8 cellular contexts compared by ENCODE assay signal in genomic region chr9:106860731-106861584, GRCh38. TPM values are rescaled to one million over a fixed set of nuclear protein-coding genes. Genes with fewer than 3 reads are reported as not detected.
DNase-seq lines count a peak whose midpoint lies in the region; ATAC-seq and TF ChIP-seq lines count a peak whose summit lies in the region.

No MANE protein-coding gene starts in this region.

- no peaks in the 10 kb centered on the region for H4K20me1 ChIP-seq in neural cell (ENCODE audit: insufficient read depth)

- TF ChIP-seq CTCF in Panc1 (IDR thresholded peaks at IDR 0.05) (no peak), neural cell (IDR thresholded peaks at IDR 0.05; ENCODE audit: poor library complexity, severe bottlenecking) (no peak)

- peak overlapping the region; percentile 78 for H3K4me2 ChIP-seq in neural cell (ENCODE audit: low read length)

- POLR2A ChIA-PET in Panc1 (lab: Charles Lee), result no interaction called here

- H3K36me3 ChIP-seq in Panc1 (ENCODE audit: control insufficient read depth, insufficient read depth, low read length) (peaks cover 2% of the 10 kb centered on the region; the same call in 1 of the 2 replicates), neural cell (ENCODE audit: insufficient read depth, low read length) (no peaks in the 10 kb centered on the region)

- H3K79me2 ChIP-seq in neural cell (replicated peaks; ENCODE audit: insufficient read depth, low read length), result peaks cover 26% of the 10 kb centered on the region

- DNase-seq in GM03348 (ENCODE audit: low spot score) (peak; percentile 65), Panc1 (ENCODE audit: low read depth, low spot score) (no peak), fibroblast of peridontal ligament (ENCODE audit: extremely low read depth) (peak; percentile 34), HPDE6-E6E7 (ENCODE audit: extremely low spot score) (no peak), cerebellar cortex (ENCODE audit: low spot score) (no peak)

- TF ChIP-seq EP300 in neural cell (conservative IDR thresholded peaks at IDR 0.05; ENCODE audit: poor library complexity, severe bottlenecking), result peak; percentile 13

- in situ Hi-C loops in Panc1 (cut with HindIII; ENCODE audit: low pct_unique_long_range_greater_than_20kb, low sequenced_read_pairs), result no loop called here

- peaks cover 20% of the 10 kb centered on the region for H3F3A ChIP-seq in neural cell (ENCODE audit: insufficient read depth, low read length, poor library complexity, severe bottlenecking)

- H3K27ac ChIP-seq in Panc1 (ENCODE audit: low read length) (peak overlapping the region; percentile 86), neural cell (ENCODE audit: low read length) (peak overlapping the region; percentile 94)

- H3K4me3 ChIP-seq in Panc1 (ENCODE audit: low read depth in 2 of 2, low read length in 2 of 2) (peak overlapping the region; percentile 82 to 90), neural cell (ENCODE audit: low read length) (peak overlapping the region; percentile 85)

- intact Hi-C loops in Panc1 (cut with micrococcal nuclease; ENCODE audit: unreplicated experiment), result loop anchor here (10.0 kb wide), 1 partner anchor 314 kb away; no protein-coding TSS in a partner anchor

- ATAC-seq in Panc1 (peak; percentile 25; the same call in 1 of the 2 replicates), GM21619 (IDR thresholded peaks at IDR 0.05; ENCODE audit: unreplicated experiment) (no peak), HG03175 (IDR thresholded peaks at IDR 0.05; ENCODE audit: unreplicated experiment) (no peak)

- H2AFZ ChIP-seq in neural cell (ENCODE audit: low read depth, low read length), result peak overlapping the region; percentile 54

- no peaks in the 10 kb centered on the region for H3K9me2 ChIP-seq in neural cell (ENCODE audit: insufficient read depth, low read length)

- H3K9ac ChIP-seq in neural cell (ENCODE audit: low read length), result peak overlapping the region; percentile 89

- CTCF ChIA-PET in Panc1 (lab: Charles Lee), result no interaction called here

- no peaks in the 10 kb centered on the region for H3K27me3 ChIP-seq in Panc1 (ENCODE audit: control insufficient read depth, insufficient read depth, low read length)
- H3K27me3 ChIP-seq in neural cell (ENCODE audit: insufficient read depth, low read depth, low read length), result peaks cover 12% of the 10 kb centered on the region

- peak; percentile 17 for TF ChIP-seq RAD21 in neural cell (conservative IDR thresholded peaks at IDR 0.05)

- H3K9me3 ChIP-seq in Panc1 (ENCODE audit: control insufficient read depth, insufficient read depth, low read depth, low read length) (no peaks in the 10 kb centered on the region), neural cell (ENCODE audit: low read length) (no peaks in the 10 kb centered on the region)

- BruUV-seq in Panc1 (replicated peaks; lab: Mats Ljungman, UMichigan), result TSS peak; percentile 57

- H3K4me1 ChIP-seq in Panc1 (ENCODE audit: control insufficient read depth, insufficient read depth, low read length), result peaks cover 11% of the 10 kb centered on the region

TF ChIP-seq in neural cell, 6 proteins besides CTCF, POLR2A, EP300 and RAD21:
- TF ChIP-seq, protein P1, sequence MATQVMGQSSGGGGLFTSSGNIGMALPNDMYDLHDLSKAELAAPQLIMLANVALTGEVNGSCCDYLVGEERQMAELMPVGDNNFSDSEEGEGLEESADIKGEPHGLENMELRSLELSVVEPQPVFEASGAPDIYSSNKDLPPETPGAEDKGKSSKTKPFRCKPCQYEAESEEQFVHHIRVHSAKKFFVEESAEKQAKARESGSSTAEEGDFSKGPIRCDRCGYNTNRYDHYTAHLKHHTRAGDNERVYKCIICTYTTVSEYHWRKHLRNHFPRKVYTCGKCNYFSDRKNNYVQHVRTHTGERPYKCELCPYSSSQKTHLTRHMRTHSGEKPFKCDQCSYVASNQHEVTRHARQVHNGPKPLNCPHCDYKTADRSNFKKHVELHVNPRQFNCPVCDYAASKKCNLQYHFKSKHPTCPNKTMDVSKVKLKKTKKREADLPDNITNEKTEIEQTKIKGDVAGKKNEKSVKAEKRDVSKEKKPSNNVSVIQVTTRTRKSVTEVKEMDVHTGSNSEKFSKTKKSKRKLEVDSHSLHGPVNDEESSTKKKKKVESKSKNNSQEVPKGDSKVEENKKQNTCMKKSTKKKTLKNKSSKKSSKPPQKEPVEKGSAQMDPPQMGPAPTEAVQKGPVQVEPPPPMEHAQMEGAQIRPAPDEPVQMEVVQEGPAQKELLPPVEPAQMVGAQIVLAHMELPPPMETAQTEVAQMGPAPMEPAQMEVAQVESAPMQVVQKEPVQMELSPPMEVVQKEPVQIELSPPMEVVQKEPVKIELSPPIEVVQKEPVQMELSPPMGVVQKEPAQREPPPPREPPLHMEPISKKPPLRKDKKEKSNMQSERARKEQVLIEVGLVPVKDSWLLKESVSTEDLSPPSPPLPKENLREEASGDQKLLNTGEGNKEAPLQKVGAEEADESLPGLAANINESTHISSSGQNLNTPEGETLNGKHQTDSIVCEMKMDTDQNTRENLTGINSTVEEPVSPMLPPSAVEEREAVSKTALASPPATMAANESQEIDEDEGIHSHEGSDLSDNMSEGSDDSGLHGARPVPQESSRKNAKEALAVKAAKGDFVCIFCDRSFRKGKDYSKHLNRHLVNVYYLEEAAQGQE (IDR thresholded peaks at IDR 0.05; ENCODE audit: borderline replicate concordance), result peak; percentile 73
- TF ChIP-seq POLR2AphosphoS5 (IDR thresholded peaks at IDR 0.05) (no peak), TAF1 (IDR thresholded peaks at IDR 0.05; ENCODE audit: low read depth) (no peak), MXI1 (conservative IDR thresholded peaks at IDR 0.05; ENCODE audit: poor library complexity, severe bottlenecking) (peak; percentile 49), SMC3 (conservative IDR thresholded peaks at IDR 0.05; ENCODE audit: poor library complexity) (peak; percentile 28)

RNA-seq across cellular contexts. Expression of gene ZNF462, which starts 2.0 kb away (rescaled TPM):
- 34.8 TPM for total RNA-seq in Panc1 (2021; ENCODE audit: unreplicated experiment)
- 7.4 TPM for polyA plus RNA-seq in Panc1 (2012; ENCODE audit: insufficient read length)
- 9.1 and 15.8 TPM in 2 replicates for polyA plus RNA-seq in neural cell
- polyA minus RNA-seq in neural cell, result 149 and 177 TPM in 2 replicates

Comparison
In these comparisons a context has a peak if more than half of its experiments do, and no peak if none do; other contexts are left out.
1. DNase-seq: peak in GM03348 (single experiment) and fibroblast of peridontal ligament (single experiment); none in Panc1 (single experiment), HPDE6-E6E7 (single experiment) and cerebellar cortex (single experiment).